1 cellular context compared by ENCODE assay signal in the genomic region with DNA sequence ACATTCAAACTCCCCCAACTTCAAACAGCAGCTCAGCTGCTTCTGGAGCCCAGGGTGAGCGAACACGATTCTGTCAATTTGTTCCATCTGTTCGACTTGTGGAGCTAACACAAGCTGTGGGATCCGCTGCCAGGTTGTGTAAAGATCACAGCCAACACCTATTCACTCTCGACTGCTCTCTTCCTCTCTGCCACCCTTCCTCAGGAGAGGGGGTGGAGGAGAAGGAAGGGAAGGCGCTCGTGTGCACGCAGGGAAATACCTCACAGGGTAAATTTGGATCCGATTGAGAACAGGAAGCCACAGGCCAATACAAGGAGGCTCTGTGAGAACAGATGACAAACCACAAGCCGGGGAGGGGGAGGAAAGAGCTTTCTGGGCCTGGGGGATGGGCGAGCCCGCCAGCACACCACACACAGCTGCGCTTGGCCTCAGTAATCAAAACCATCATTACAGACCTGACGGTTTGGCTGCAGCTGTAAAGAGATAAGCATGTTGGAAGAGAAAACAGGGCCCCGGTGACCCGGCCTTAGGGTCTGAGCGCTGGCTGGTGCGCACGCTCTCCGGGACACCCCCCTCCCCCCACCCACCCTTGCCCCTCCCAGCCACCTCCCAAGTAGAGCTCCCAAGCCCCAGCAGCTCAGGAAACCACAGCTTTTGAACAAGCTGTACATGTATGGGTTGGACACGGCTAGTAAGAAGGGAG.
TF ChIP-seq lines count a peak whose summit lies in the region.

No MANE protein-coding gene starts in this region.

TF ChIP-seq in K562, 482 proteins besides CTCF, POLR2A, EP300 and RAD21 (continued from another document and continues in another):
- TF ChIP-seq, protein P1, sequence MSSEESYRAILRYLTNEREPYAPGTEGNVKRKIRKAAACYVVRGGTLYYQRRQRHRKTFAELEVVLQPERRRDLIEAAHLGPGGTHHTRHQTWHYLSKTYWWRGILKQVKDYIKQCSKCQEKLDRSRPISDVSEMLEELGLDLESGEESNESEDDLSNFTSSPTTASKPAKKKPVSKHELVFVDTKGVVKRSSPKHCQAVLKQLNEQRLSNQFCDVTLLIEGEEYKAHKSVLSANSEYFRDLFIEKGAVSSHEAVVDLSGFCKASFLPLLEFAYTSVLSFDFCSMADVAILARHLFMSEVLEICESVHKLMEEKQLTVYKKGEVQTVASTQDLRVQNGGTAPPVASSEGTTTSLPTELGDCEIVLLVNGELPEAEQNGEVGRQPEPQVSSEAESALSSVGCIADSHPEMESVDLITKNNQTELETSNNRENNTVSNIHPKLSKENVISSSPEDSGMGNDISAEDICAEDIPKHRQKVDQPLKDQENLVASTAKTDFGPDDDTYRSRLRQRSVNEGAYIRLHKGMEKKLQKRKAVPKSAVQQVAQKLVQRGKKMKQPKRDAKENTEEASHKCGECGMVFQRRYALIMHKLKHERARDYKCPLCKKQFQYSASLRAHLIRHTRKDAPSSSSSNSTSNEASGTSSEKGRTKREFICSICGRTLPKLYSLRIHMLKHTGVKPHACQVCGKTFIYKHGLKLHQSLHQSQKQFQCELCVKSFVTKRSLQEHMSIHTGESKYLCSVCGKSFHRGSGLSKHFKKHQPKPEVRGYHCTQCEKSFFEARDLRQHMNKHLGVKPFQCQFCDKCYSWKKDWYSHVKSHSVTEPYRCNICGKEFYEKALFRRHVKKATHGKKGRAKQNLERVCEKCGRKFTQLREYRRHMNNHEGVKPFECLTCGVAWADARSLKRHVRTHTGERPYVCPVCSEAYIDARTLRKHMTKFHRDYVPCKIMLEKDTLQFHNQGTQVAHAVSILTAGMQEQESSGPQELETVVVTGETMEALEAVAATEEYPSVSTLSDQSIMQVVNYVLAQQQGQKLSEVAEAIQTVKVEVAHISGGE (CRISPR knock-in tag; IDR thresholded peaks at IDR 0.05) = peak in 1 of 3 experiments; percentile 70; a peak in 2 of 6 replicates
- no peak for TF ChIP-seq SAFB (IDR thresholded peaks at IDR 0.05; ENCODE audit: borderline replicate concordance, low read depth, low read length)
- peak; percentile 65 for TF ChIP-seq SMARCC2 (IDR thresholded peaks at IDR 0.05; ENCODE audit: low read depth)
- TF ChIP-seq ZBTB1 (CRISPR knock-in tag; IDR thresholded peaks at IDR 0.05; ENCODE audit: borderline replicate concordance, low read depth) = peak; percentile 81; the same call in 1 of the 2 replicates
- TF ChIP-seq ZFP36 (IDR thresholded peaks at IDR 0.05; ENCODE audit: low read depth, low read length, partially characterized antibody) = peak; percentile 5
- peak; percentile 72 for TF ChIP-seq CHD2 (IDR thresholded peaks at IDR 0.05; ENCODE audit: low read depth, low read length)
- peak; percentile 67; the same call in 1 of the 2 replicates for TF ChIP-seq GATAD2A (IDR thresholded peaks at IDR 0.05)
- TF ChIP-seq, protein P2, sequence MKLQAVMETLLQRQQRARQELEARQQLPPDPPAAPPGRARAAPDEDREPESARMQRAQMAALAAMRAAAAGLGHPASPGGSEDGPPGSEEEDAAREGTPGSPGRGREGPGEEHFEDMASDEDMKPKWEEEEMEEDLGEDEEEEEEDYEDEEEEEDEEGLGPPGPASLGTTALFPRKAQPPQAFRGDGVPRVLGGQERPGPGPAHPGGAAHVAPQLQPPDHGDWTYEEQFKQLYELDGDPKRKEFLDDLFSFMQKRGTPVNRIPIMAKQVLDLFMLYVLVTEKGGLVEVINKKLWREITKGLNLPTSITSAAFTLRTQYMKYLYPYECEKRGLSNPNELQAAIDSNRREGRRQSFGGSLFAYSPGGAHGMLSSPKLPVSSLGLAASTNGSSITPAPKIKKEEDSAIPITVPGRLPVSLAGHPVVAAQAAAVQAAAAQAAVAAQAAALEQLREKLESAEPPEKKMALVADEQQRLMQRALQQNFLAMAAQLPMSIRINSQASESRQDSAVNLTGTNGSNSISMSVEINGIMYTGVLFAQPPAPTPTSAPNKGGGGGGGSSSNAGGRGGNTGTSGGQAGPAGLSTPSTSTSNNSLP (IDR thresholded peaks at IDR 0.05; ENCODE audit: borderline replicate concordance, low read depth, low read length) = peak; percentile 82; the same call in 1 of the 2 replicates
- TF ChIP-seq LEF1 (IDR thresholded peaks at IDR 0.05) = peak; percentile 99
- peak; percentile 98 for TF ChIP-seq SMAD4 (CRISPR knock-in tag; conservative IDR thresholded peaks at IDR 0.05)
- TF ChIP-seq HMGN3 (IDR thresholded peaks at IDR 0.05; ENCODE audit: borderline replicate concordance, extremely low read depth, insufficient read length, low read depth, low read length) = peak; percentile 92
- TF ChIP-seq, protein P3, sequence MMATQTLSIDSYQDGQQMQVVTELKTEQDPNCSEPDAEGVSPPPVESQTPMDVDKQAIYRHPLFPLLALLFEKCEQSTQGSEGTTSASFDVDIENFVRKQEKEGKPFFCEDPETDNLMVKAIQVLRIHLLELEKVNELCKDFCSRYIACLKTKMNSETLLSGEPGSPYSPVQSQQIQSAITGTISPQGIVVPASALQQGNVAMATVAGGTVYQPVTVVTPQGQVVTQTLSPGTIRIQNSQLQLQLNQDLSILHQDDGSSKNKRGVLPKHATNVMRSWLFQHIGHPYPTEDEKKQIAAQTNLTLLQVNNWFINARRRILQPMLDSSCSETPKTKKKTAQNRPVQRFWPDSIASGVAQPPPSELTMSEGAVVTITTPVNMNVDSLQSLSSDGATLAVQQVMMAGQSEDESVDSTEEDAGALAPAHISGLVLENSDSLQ (IDR thresholded peaks at IDR 0.05) = peak; percentile 52; the same call in 1 of the 2 replicates
- TF ChIP-seq SMARCE1 (IDR thresholded peaks at IDR 0.05) = peak; percentile 90
- TF ChIP-seq POLR3A (IDR thresholded peaks at IDR 0.05; ENCODE audit: borderline replicate concordance, extremely low read depth, insufficient read depth, insufficient read length) = no peak
- peak; percentile 90 for TF ChIP-seq CXXC5 (CRISPR knock-in tag; IDR thresholded peaks at IDR 0.05)
- TF ChIP-seq, protein P4, sequence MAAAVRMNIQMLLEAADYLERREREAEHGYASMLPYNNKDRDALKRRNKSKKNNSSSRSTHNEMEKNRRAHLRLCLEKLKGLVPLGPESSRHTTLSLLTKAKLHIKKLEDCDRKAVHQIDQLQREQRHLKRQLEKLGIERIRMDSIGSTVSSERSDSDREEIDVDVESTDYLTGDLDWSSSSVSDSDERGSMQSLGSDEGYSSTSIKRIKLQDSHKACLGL (CRISPR knock-in tag; IDR thresholded peaks at IDR 0.05; ENCODE audit: borderline replicate concordance, poor library complexity, severe bottlenecking) = no peak
- TF ChIP-seq ZNF174 (CRISPR knock-in tag; IDR thresholded peaks at IDR 0.05) = no peak
- TF ChIP-seq CTBP1 (IDR thresholded peaks at IDR 0.05; ENCODE audit: borderline replicate concordance) = peak; percentile 90
- no peak for TF ChIP-seq ZNF354B (CRISPR knock-in tag; IDR thresholded peaks at IDR 0.05)
- TF ChIP-seq MCM5 (IDR thresholded peaks at IDR 0.05; ENCODE audit: low read depth) = no peak
- TF ChIP-seq TBL1XR1 (IDR thresholded peaks at IDR 0.05; ENCODE audit: low read length in 2 of 2) = peak; percentile 90 to 99
- peak; percentile 52; the same call in 1 of the 2 replicates for TF ChIP-seq SP1 (CRISPR knock-in tag; IDR thresholded peaks at IDR 0.05)
- peak; percentile 96; the same call in 1 of the 2 replicates for TF ChIP-seq ESRRA (IDR thresholded peaks at IDR 0.05; ENCODE audit: borderline replicate concordance, low read depth)
- peak; percentile 48; the same call in 1 of the 2 replicates for TF ChIP-seq HIVEP1 (CRISPR knock-in tag; IDR thresholded peaks at IDR 0.05)
- TF ChIP-seq FOXK2 (conservative IDR thresholded peaks at IDR 0.05 in 1 of 2, IDR thresholded peaks at IDR 0.05 in 1 of 2; ENCODE audit: low read depth in 2 of 2) = peak; percentile 79 to 88
- TF ChIP-seq SRF (CRISPR knock-in tag; IDR thresholded peaks at IDR 0.05) = peak in 1 of 2 experiments; percentile 73; a peak in 1 of 4 replicates
- TF ChIP-seq, protein P5, sequence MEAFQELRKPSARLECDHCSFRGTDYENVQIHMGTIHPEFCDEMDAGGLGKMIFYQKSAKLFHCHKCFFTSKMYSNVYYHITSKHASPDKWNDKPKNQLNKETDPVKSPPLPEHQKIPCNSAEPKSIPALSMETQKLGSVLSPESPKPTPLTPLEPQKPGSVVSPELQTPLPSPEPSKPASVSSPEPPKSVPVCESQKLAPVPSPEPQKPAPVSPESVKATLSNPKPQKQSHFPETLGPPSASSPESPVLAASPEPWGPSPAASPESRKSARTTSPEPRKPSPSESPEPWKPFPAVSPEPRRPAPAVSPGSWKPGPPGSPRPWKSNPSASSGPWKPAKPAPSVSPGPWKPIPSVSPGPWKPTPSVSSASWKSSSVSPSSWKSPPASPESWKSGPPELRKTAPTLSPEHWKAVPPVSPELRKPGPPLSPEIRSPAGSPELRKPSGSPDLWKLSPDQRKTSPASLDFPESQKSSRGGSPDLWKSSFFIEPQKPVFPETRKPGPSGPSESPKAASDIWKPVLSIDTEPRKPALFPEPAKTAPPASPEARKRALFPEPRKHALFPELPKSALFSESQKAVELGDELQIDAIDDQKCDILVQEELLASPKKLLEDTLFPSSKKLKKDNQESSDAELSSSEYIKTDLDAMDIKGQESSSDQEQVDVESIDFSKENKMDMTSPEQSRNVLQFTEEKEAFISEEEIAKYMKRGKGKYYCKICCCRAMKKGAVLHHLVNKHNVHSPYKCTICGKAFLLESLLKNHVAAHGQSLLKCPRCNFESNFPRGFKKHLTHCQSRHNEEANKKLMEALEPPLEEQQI (IDR thresholded peaks at IDR 0.05) = no peak
- no peak; the same call in 1 of the 2 replicates for TF ChIP-seq ZNF41 (CRISPR knock-in tag; conservative IDR thresholded peaks at IDR 0.05)
- 0 out of 2 replicates have a peak, but pooled peaks have one; percentile 32 for TF ChIP-seq RBFOX2 (IDR thresholded peaks at IDR 0.05; ENCODE audit: low read depth, low read length)
- TF ChIP-seq TEAD1 (CRISPR knock-in tag; IDR thresholded peaks at IDR 0.05) = peak; percentile 40 to 75; a peak in 2 of 4 replicates
- TF ChIP-seq CCNT2 (IDR thresholded peaks at IDR 0.05; ENCODE audit: borderline replicate concordance, extremely low read depth, insufficient read length, low read depth, low read length) = peak; percentile 97
- TF ChIP-seq, protein P6, sequence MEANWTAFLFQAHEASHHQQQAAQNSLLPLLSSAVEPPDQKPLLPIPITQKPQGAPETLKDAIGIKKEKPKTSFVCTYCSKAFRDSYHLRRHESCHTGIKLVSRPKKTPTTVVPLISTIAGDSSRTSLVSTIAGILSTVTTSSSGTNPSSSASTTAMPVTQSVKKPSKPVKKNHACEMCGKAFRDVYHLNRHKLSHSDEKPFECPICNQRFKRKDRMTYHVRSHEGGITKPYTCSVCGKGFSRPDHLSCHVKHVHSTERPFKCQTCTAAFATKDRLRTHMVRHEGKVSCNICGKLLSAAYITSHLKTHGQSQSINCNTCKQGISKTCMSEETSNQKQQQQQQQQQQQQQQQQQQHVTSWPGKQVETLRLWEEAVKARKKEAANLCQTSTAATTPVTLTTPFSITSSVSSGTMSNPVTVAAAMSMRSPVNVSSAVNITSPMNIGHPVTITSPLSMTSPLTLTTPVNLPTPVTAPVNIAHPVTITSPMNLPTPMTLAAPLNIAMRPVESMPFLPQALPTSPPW (CRISPR knock-in tag; IDR thresholded peaks at IDR 0.05) = peak; percentile 100
- TF ChIP-seq CBX3 (IDR thresholded peaks at IDR 0.05; ENCODE audit: borderline replicate concordance in 1 of 2, low read length in 2 of 2) = peak in 1 of 2 experiments; percentile 74; a peak in 1 of 3 replicates
- TF ChIP-seq, protein P7, sequence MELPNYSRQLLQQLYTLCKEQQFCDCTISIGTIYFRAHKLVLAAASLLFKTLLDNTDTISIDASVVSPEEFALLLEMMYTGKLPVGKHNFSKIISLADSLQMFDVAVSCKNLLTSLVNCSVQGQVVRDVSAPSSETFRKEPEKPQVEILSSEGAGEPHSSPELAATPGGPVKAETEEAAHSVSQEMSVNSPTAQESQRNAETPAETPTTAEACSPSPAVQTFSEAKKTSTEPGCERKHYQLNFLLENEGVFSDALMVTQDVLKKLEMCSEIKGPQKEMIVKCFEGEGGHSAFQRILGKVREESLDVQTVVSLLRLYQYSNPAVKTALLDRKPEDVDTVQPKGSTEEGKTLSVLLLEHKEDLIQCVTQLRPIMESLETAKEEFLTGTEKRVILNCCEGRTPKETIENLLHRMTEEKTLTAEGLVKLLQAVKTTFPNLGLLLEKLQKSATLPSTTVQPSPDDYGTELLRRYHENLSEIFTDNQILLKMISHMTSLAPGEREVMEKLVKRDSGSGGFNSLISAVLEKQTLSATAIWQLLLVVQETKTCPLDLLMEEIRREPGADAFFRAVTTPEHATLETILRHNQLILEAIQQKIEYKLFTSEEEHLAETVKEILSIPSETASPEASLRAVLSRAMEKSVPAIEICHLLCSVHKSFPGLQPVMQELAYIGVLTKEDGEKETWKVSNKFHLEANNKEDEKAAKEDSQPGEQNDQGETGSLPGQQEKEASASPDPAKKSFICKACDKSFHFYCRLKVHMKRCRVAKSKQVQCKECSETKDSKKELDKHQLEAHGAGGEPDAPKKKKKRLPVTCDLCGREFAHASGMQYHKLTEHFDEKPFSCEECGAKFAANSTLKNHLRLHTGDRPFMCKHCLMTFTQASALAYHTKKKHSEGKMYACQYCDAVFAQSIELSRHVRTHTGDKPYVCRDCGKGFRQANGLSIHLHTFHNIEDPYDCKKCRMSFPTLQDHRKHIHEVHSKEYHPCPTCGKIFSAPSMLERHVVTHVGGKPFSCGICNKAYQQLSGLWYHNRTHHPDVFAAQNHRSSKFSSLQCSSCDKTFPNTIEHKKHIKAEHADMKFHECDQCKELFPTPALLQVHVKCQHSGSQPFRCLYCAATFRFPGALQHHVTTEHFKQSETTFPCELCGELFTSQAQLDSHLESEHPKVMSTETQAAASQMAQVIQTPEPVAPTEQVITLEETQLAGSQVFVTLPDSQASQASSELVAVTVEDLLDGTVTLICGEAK (IDR thresholded peaks at IDR 0.05) = peak; percentile 60; the same call in 1 of the 2 replicates
- TF ChIP-seq, protein P7 (CRISPR knock-in tag; IDR thresholded peaks at IDR 0.05) = no peak
- peak in 1 of 2 experiments; percentile 94; a peak in 2 of 4 replicates for TF ChIP-seq HDAC1 (IDR thresholded peaks at IDR 0.05)
